13 cellular contexts compared by ENCODE assay signal in the genomic region with DNA sequence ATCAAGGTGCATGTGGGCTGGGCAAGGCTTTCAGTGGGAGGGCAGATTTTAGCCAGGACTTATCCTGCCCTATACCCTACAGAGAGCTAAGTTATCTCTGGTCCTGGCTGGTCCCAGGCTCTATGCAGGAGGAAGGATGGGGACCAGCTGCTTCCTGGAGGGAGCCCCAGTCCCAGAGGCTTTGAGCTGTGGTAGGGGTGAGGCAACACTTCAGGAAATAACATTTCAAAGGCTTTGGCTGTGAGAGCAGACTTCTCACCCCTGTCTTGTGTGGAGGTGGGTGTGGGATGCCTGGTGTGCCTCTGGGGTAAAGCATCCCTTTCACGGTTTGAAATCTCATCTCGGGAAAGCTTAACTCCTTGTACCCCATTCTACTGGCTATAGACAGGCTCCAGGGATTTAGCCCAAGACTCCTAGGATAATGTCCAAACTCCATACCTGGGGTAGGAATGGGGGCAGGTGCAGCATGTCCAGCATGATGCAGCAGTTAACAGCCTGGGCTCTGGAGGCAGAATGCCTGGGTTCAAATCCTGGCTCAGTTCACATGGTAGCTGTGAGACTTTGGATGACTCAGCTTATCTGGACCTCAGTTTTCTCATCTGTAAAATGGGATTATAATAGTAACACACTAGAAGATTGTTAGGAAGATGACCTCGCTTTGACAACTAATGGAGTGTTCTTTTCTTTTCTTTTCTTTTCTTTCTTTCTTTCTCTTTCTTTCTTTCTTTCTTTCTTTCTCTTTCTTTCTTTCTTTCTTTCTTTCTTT.
"Had no signal": no experiment of that assay in that cellular context is flagged by ENCODE, and none has a peak within 500 bp of the region (broad histone marks: within the 10 kb centered on the region; RNA-seq: fewer than 3 reads in every experiment).

No MANE protein-coding gene starts in this region.

- H3K4me1 Mint-ChIP-seq: activated naive CD4-positive, alpha-beta T cell treated with anti-CD3 and anti-CD28 coated beads, Interleukin-2, amount 10 ng/mL, durations not matched to agents 7 days and 5 days; mesothelial cell of epicardium; stimulated activated effector memory CD8-positive, alpha-beta T cell treated with anti-CD3 and anti-CD28 coated beads, Interleukin-12 subunit alpha, Interleukin-12 subunit beta, amount 100 ng/mL, for 72 hours had no signal

- H3K9me3 ChIP-seq: tibial artery, vagina had no signal

- H3K36me3 ChIP-seq: tibial artery, vagina had no signal

- H3K27ac ChIP-seq: coronary artery, epithelial cell of prostate, tibial artery, vagina had no signal

- H3K36me3 Mint-ChIP-seq: activated naive CD4-positive, alpha-beta T cell treated with anti-CD3 and anti-CD28 coated beads, Interleukin-2, amount 10 ng/mL, durations not matched to agents 7 days and 5 days; mesothelial cell of epicardium; stimulated activated effector memory CD8-positive, alpha-beta T cell treated with anti-CD3 and anti-CD28 coated beads, Interleukin-12 subunit alpha, Interleukin-12 subunit beta, amount 100 ng/mL, for 72 hours had no signal

- H3K4me3 ChIP-seq: coronary artery, smooth muscle cell, tibial artery, vagina had no signal

- H3K9me3 Mint-ChIP-seq: activated naive CD4-positive, alpha-beta T cell treated with anti-CD3 and anti-CD28 coated beads, Interleukin-2, amount 10 ng/mL, durations not matched to agents 7 days and 5 days; activated T-helper 2 cell treated with anti-CD3 and anti-CD28 coated beads, Interferon-gamma antibody, Interleukin-2, Interleukin-4, amounts not matched to agents 10 μg/mL and 5 μg/mL and 100 μg/mL, durations not matched to agents 14 hours and 24 hours and 36 hours; stimulated activated effector memory CD8-positive, alpha-beta T cell treated with anti-CD3 and anti-CD28 coated beads, Interleukin-12 subunit alpha, Interleukin-12 subunit beta, amount 100 ng/mL, for 72 hours had no signal

- H3K4me2 ChIP-seq: smooth muscle cell had no signal

- H3K27me3 ChIP-seq: vagina had no signal

- H3K4me3 Mint-ChIP-seq: activated naive CD4-positive, alpha-beta T cell treated with anti-CD3 and anti-CD28 coated beads, Interleukin-2, amount 10 ng/mL, durations not matched to agents 7 days and 5 days; mesothelial cell of epicardium; stimulated activated effector memory CD8-positive, alpha-beta T cell treated with anti-CD3 and anti-CD28 coated beads, Interleukin-12 subunit alpha, Interleukin-12 subunit beta, amount 100 ng/mL, for 72 hours had no signal

- ATAC-seq: right cardiac atrium; stimulated activated effector memory CD8-positive, alpha-beta T cell treated with anti-CD3 and anti-CD28 coated beads, Interleukin-12 subunit alpha, Interleukin-12 subunit beta, amount 100 ng/mL, for 72 hours had no signal

- DNase-seq: activated naive CD4-positive, alpha-beta T cell treated with anti-CD3 and anti-CD28 coated beads, Interleukin-2, amount 10 ng/mL, durations not matched to agents 7 days and 5 days; central memory CD4-positive, alpha-beta T cell; effector memory CD4-positive, alpha-beta T cell; hypothalamus; right cardiac atrium; tibial artery had no signal

- H3K27ac Mint-ChIP-seq: activated naive CD4-positive, alpha-beta T cell treated with anti-CD3 and anti-CD28 coated beads, Interleukin-2, amount 10 ng/mL, durations not matched to agents 7 days and 5 days; activated T-helper 2 cell treated with anti-CD3 and anti-CD28 coated beads, Interferon-gamma antibody, Interleukin-2, Interleukin-4, amounts not matched to agents 10 μg/mL and 5 μg/mL and 100 μg/mL, durations not matched to agents 14 hours and 24 hours and 36 hours; mesothelial cell of epicardium; stimulated activated effector memory CD8-positive, alpha-beta T cell treated with anti-CD3 and anti-CD28 coated beads, Interleukin-12 subunit alpha, Interleukin-12 subunit beta, amount 100 ng/mL, for 72 hours had no signal

- H3K4me1 ChIP-seq: tibial artery, vagina had no signal
